9 cellular contexts compared by ENCODE assay signal in genomic region chr11:86916330-86916729, GRCh38. TPM values are rescaled to one million over a fixed set of nuclear protein-coding genes. Genes with fewer than 3 reads are reported as not detected.
DNase-seq lines count a peak whose midpoint lies in the region; ATAC-seq and TF ChIP-seq lines count a peak whose summit lies in the region.
"Had no signal": no experiment of that assay in that cellular context is flagged by ENCODE, and none has a peak within 500 bp of the region (broad histone marks: within the 10 kb centered on the region; RNA-seq: fewer than 3 reads in every experiment).

No MANE protein-coding gene starts in this region.

- CTCF ChIA-PET in Caco-2 (lab: Charles Lee) (interaction anchor here (3.3 kb wide), 1 partner anchor 46 kb away, joined by 13 read pairs; no protein-coding TSS in a partner anchor), RWPE1 (lab: Yijun Ruan, JAX) (interaction anchor here (0.7 kb wide), 1 partner anchor 554 kb away, joined by 3 read pairs; no protein-coding TSS in a partner anchor)
- CTCF ChIA-PET in CD8-positive, alpha-beta memory T cell (lab: Charles Lee) = no interaction called here

- H2AFZ ChIP-seq in trophoblast cell (ENCODE audit: insufficient read depth, low read length, poor library complexity) = no peak overlapping the region

- H3K14ac ChIP-seq in trophoblast cell (ENCODE audit: low read length) = peak overlapping the region; percentile 68

- peaks cover 18% of the 10 kb centered on the region for H3K4me1 ChIP-seq in Caco-2
- peaks cover 3 to 7% of the 10 kb centered on the region in 2 experiments for H3K4me1 ChIP-seq in trophoblast cell (ENCODE audit: control insufficient read depth in 1 of 2, insufficient read depth in 2 of 2, low read length in 2 of 2)
- H3K4me1 ChIP-seq in CD8-positive, alpha-beta memory T cell (ENCODE audit: insufficient read depth, low read length) = peaks cover 3% of the 10 kb centered on the region

- no peak overlapping the region for H3K4ac ChIP-seq in trophoblast cell (ENCODE audit: low read depth, low read length)

- POLR2A ChIA-PET in Caco-2 (lab: Charles Lee) = no interaction called here
- POLR2A ChIA-PET in RWPE1 (lab: Yijun Ruan, JAX; ENCODE audit: low non-redundant PET) = no interaction called here
- POLR2A ChIA-PET in CD8-positive, alpha-beta memory T cell (lab: Charles Lee) = no interaction called here

- peak overlapping the region; percentile 33 for H3K27ac Mint-ChIP-seq in Caco-2 (ENCODE audit: unreplicated experiment)
- peak overlapping the region in 1 of 8 donors; percentile 4 for H3K27ac Mint-ChIP-seq in CD8-positive, alpha-beta memory T cell

- H3K9me3 ChIP-seq in Caco-2 (peaks cover 9% of the 10 kb centered on the region; the same call in 1 of the 2 replicates), trophoblast cell (ENCODE audit: insufficient read depth, low read depth, low read length) (no peaks in the 10 kb centered on the region)
- H3K9me3 ChIP-seq in CD8-positive, alpha-beta memory T cell (ENCODE audit: low read length) = no peaks in the 10 kb centered on the region

- ATAC-seq in GM21360 (IDR thresholded peaks at IDR 0.05; ENCODE audit: unreplicated experiment) = no peak

- H2BK12ac ChIP-seq in trophoblast cell (ENCODE audit: low read length) = peak overlapping the region; percentile 86

- no peak overlapping the region for H3K9ac ChIP-seq in trophoblast cell (ENCODE audit: low read length)

- H2AK5ac ChIP-seq in trophoblast cell (ENCODE audit: low read length) = peak overlapping the region; percentile 18

- H3K4me2 ChIP-seq in trophoblast cell (ENCODE audit: low read length) = no peak overlapping the region

- H3K4me1 Mint-ChIP-seq in Caco-2 (ENCODE audit: low read depth, unreplicated experiment) = peaks cover 20% of the 10 kb centered on the region
- H3K4me1 Mint-ChIP-seq in CD8-positive, alpha-beta memory T cell = peaks cover 0 to 7% (median 4%) of the 10 kb centered on the region in 3 donors

- H3K79me2 ChIP-seq in trophoblast cell (ENCODE audit: control insufficient read depth, insufficient read depth, low read length, poor library complexity) = no peaks in the 10 kb centered on the region

- intact Hi-C loops in Caco-2 (cut with micrococcal nuclease; ENCODE audit: unreplicated experiment) = no loop called here

- no peak for TF ChIP-seq CTCF in Caco-2 (IDR thresholded peaks at IDR 0.05; ENCODE audit: insufficient read depth in 1 of 2, low read depth in 1 of 2, low read length in 1 of 2, severe bottlenecking in 1 of 2, unreplicated experiment in 1 of 2)
- TF ChIP-seq CTCF in RWPE1 (conservative IDR thresholded peaks at IDR 0.05; ENCODE audit: low read depth) = no peak
- TF ChIP-seq CTCF in fibroblast of the aortic adventitia (IDR thresholded peaks at IDR 0.05; ENCODE audit: insufficient read depth, low read length) = no peak

- peaks cover 7% of the 10 kb centered on the region for H3K79me1 ChIP-seq in trophoblast cell (ENCODE audit: low read length)

- H3K4me3 Mint-ChIP-seq in Caco-2 (ENCODE audit: unreplicated experiment) = no peak overlapping the region
- no peak overlapping the region for H3K4me3 Mint-ChIP-seq in CD8-positive, alpha-beta memory T cell

- no peaks in the 10 kb centered on the region for H3K36me3 ChIP-seq in Caco-2 (ENCODE audit: control insufficient read depth, insufficient read depth, low read length)
- H3K36me3 ChIP-seq in trophoblast cell (ENCODE audit: control insufficient read depth in 1 of 2, insufficient read depth in 2 of 2, low read length in 2 of 2) = no peaks in the 10 kb centered on the region
- H3K36me3 ChIP-seq in CD8-positive, alpha-beta memory T cell (ENCODE audit: insufficient read depth, low read length) = no peaks in the 10 kb centered on the region

- H3K4me3 ChIP-seq in Caco-2 (ENCODE audit: low read depth, low read length) (no peak overlapping the region), fibroblast of the aortic adventitia (ENCODE audit: low read depth, low read length) (no peak overlapping the region), trophoblast cell (ENCODE audit: low read depth, low read length) (no peak overlapping the region)
- H3K4me3 ChIP-seq in CD8-positive, alpha-beta memory T cell (ENCODE audit: low read length) = no peak overlapping the region

- peaks cover 7% of the 10 kb centered on the region for H3K36me3 Mint-ChIP-seq in Caco-2 (ENCODE audit: insufficient read depth, unreplicated experiment)
- no peaks in the 10 kb centered on the region for H3K36me3 Mint-ChIP-seq in CD8-positive, alpha-beta memory T cell

- H3K18ac ChIP-seq in trophoblast cell (ENCODE audit: low read length) = peak overlapping the region; percentile 25

- WGBS in trophoblast cell (ENCODE audit: extremely low coverage, insufficient coverage, insufficient read length) = no CpG with 5 or more reads among the region's 1 CpG

- H3K27ac ChIP-seq in RWPE1 (peak overlapping the region; percentile 84), trophoblast cell (ENCODE audit: low read depth, low read length) (no peak overlapping the region)
- H3K27ac ChIP-seq in CD8-positive, alpha-beta memory T cell (ENCODE audit: low read depth, low read length) = no peak overlapping the region

- H2BK5ac ChIP-seq in trophoblast cell (ENCODE audit: low read depth, low read length, poor library complexity) = peak overlapping the region; percentile 45

- H3K27me3 Mint-ChIP-seq in Caco-2 (ENCODE audit: insufficient read depth, unreplicated experiment) = no peaks in the 10 kb centered on the region
- peaks cover 3 to 13% of the 10 kb centered on the region in 2 donors for H3K27me3 Mint-ChIP-seq in CD8-positive, alpha-beta memory T cell

- H3K9me3 Mint-ChIP-seq in Caco-2 (ENCODE audit: unreplicated experiment) = peaks cover 24% of the 10 kb centered on the region
- no peaks in the 10 kb centered on the region for H3K9me3 Mint-ChIP-seq in CD8-positive, alpha-beta memory T cell

- no TSS peak for BruUV-seq in Caco-2 (replicated peaks; lab: Mats Ljungman, UMichigan)

- no peak overlapping the region for H4K12ac ChIP-seq in trophoblast cell (ENCODE audit: low read depth, low read length)

- DNase-seq in Caco-2 = no peak
- peak; percentile 77 for DNase-seq in RWPE1 (ENCODE audit: low spot score)
- peak; percentile 90 for DNase-seq in fibroblast of the aortic adventitia (ENCODE audit: low read depth)
- peak in 1 of 2 donors; percentile 22 for DNase-seq in trophoblast cell
- DNase-seq in CD8-positive, alpha-beta memory T cell = no peak
- DNase-seq in mucosa of gallbladder (ENCODE audit: low spot score) = no peak
- DNase-seq in NCI-H2081 (lab: John Stamatoyannopoulos, UW) = no peak
- DNase-seq: activated CD4-positive, CD25-positive, alpha-beta regulatory T cell treated with anti-CD3 and anti-CD28 coated beads, Interleukin-2, amount 50 U/mL, for 72 hours had no signal

- peak overlapping the region; percentile 84 for H4K91ac ChIP-seq in trophoblast cell (ENCODE audit: low read depth, low read length)

- H3K27me3 ChIP-seq in Caco-2 (replicated peaks; ENCODE audit: control insufficient read depth, insufficient read depth, low read length) = no peaks in the 10 kb centered on the region
- no peaks in the 10 kb centered on the region for H3K27me3 ChIP-seq in trophoblast cell (ENCODE audit: insufficient read depth, low read length)
- H3K27me3 ChIP-seq in CD8-positive, alpha-beta memory T cell (ENCODE audit: insufficient read depth, low read length, poor library complexity, severe bottlenecking) = no peaks in the 10 kb centered on the region

- H2BK120ac ChIP-seq in trophoblast cell (ENCODE audit: insufficient read depth, low read length, poor library complexity) = peak overlapping the region; percentile 82

- peak overlapping the region; percentile 69 for H4K8ac ChIP-seq in trophoblast cell (ENCODE audit: low read depth, low read length)

- no peak overlapping the region for H3K23ac ChIP-seq in trophoblast cell (ENCODE audit: low read length)

RNA-seq across cellular contexts. Expression of gene FZD4, which starts 38.9 kb away (rescaled TPM):
- total RNA-seq in Caco-2 (2022) (60.6 and 78.4 TPM in 2 replicates), fibroblast of the aortic adventitia (ENCODE audit: low replicate concordance) (50.2 and 63.9 TPM in 2 replicates), mucosa of gallbladder (18.2 TPM)
- polyA plus RNA-seq in trophoblast cell (2013) = 2.8 and 3.0 TPM in 2 replicates
- total RNA-seq in CD8-positive, alpha-beta memory T cell = under 1 TPM; 0.07 to 0.09 TPM
- polyA plus RNA-seq in CD8-positive, alpha-beta memory T cell = not detected

Comparison
In these comparisons a context has a peak if more than half of its experiments do, and no peak if none do; other contexts are left out.
1. DNase-seq: peak in RWPE1 (single experiment) and fibroblast of the aortic adventitia (single experiment); none in Caco-2 (0 of 2), CD8-positive, alpha-beta memory T cell (0 of 5), mucosa of gallbladder (single experiment) and NCI-H2081 (0 of 2).
2. RNA of gene FZD4, which starts 38.9 kb away (total RNA-seq): 60.6 to 78.4 TPM in Caco-2, 50.2 to 63.9 TPM in fibroblast of the aortic adventitia and 18.2 TPM in mucosa of gallbladder (single experiment); 0.07 to 0.09 TPM in CD8-positive, alpha-beta memory T cell; every median in the first group is over 10 times any median in the second.